Comparison of ENCODE assay signal across 17 cellular contexts in the genomic region with DNA sequence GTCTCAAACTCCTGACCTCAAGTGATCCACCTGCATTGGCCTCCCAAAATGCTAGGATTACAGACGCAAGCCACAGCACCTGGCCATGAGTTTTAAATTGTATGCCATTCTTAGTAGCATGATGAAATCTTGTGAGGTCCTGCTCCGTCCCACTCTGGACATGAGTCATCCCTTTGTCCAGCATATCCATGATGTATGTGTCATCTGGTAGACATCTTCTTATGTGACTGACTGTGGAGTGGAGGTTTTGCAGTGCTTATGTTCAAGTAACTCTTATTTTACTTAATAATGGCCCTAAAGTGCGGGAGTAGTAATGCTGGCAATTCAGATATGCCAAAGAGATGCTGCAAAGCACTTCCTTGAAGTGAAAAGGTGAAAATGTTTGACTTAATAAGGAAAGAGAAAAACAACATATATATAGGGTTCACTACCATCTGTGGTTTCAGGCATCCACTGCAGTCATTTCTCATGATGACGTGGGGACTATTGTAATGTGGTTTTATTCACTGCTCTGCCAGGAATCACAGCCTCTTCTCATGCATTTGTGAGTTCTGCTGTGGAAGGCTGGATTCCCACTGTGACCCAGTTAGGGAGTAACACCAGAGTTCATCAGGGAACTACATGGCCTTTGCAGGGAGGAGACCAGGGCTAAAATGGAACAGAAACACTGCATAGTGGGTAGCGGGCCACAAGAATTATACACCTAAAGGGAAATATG.
DNase-seq lines count a peak whose midpoint lies in the region; ATAC-seq, FAIRE-seq and TF ChIP-seq lines count a peak whose summit lies in the region.
"Had no signal": no experiment of that assay in that cellular context is flagged by ENCODE, and none has a peak within 500 bp of the region (broad histone marks: within the 10 kb centered on the region; RNA-seq: fewer than 3 reads in every experiment).

No MANE protein-coding gene starts in this region.

- no peak overlapping the region for H3K14ac ChIP-seq in H9 (ENCODE audit: insufficient read depth, low read length)

- H3K9me3 ChIP-seq in A549, result no peaks in the 10 kb centered on the region
- H3K9me3 ChIP-seq in H9 (ENCODE audit: control insufficient read depth, low read depth, low read length), result no peaks in the 10 kb centered on the region
- no peaks in the 10 kb centered on the region for H3K9me3 ChIP-seq in gastrocnemius medialis
- H3K9me3 ChIP-seq: prostate gland had no signal

- peak overlapping the region in 1 of 3 experiments; percentile 41; a peak in 2 of 7 replicates for H3K27ac Mint-ChIP-seq in H9
- no peak overlapping the region for H3K27ac Mint-ChIP-seq in T-helper 2 cell treated with Interferon-gamma antibody and Interleukin-4, amounts not matched to agents 5 μg/mL and 100 μg/mL, for 36 hours
- H3K27ac Mint-ChIP-seq: activated T-helper 17 cell treated with anti-CD3 and anti-CD28 coated beads, Interleukin-2, amount 50 U/mL, for 72 hours; dendritic cell treated with granulocyte-macrophage colony-stimulating factor and Interleukin-4, amounts not matched to agents 40 ng/mL and 50 ng/mL, for 4 days had no signal

- no peaks in the 10 kb centered on the region for H3K9me3 Mint-ChIP-seq in H9
- no peaks in the 10 kb centered on the region for H3K9me3 Mint-ChIP-seq in T-helper 2 cell treated with Interferon-gamma antibody and Interleukin-4, amounts not matched to agents 5 μg/mL and 100 μg/mL, for 36 hours
- H3K9me3 Mint-ChIP-seq: activated T-helper 17 cell treated with anti-CD3 and anti-CD28 coated beads, Interleukin-2, amount 50 U/mL, for 72 hours; dendritic cell treated with granulocyte-macrophage colony-stimulating factor and Interleukin-4, amounts not matched to agents 40 ng/mL and 50 ng/mL, for 4 days had no signal

- H4K20me1 ChIP-seq in H9 (ENCODE audit: control insufficient read depth, insufficient read depth, insufficient read length), result no peaks in the 10 kb centered on the region

- no peak overlapping the region for H3T11ph ChIP-seq in H9 (ENCODE audit: low read length)

- POLR2A ChIA-PET in A549 (lab: Yijun Ruan, JAX), result no interaction called here

- H3K4me3 Mint-ChIP-seq in H9, result no peak overlapping the region
- no peak overlapping the region for H3K4me3 Mint-ChIP-seq in T-helper 2 cell treated with Interferon-gamma antibody and Interleukin-4, amounts not matched to agents 5 μg/mL and 100 μg/mL, for 36 hours
- H3K4me3 Mint-ChIP-seq: activated T-helper 17 cell treated with anti-CD3 and anti-CD28 coated beads, Interleukin-2, amount 50 U/mL, for 72 hours; dendritic cell treated with granulocyte-macrophage colony-stimulating factor and Interleukin-4, amounts not matched to agents 40 ng/mL and 50 ng/mL, for 4 days had no signal

- no peak overlapping the region for H2BK20ac ChIP-seq in H9 (ENCODE audit: low read depth, low read length, poor library complexity, severe bottlenecking)

- CTCF ChIA-PET in A549 (lab: Yijun Ruan, JAX), result no interaction called here

- peaks cover 9% of the 10 kb centered on the region for H3K4me1 ChIP-seq in A549
- no peaks in the 10 kb centered on the region; the same call in 1 of the 2 replicates for H3K4me1 ChIP-seq in H9 (ENCODE audit: insufficient read depth, low read length)
- H3K4me1 ChIP-seq in gastrocnemius medialis, result no peaks in the 10 kb centered on the region
- H3K4me1 ChIP-seq: prostate gland had no signal

- H3K4ac ChIP-seq in H9 (ENCODE audit: low read depth, low read length), result no peak overlapping the region

- peaks cover 9 to 29% (median 16%) of the 10 kb centered on the region in 3 experiments; a peak in 6 of 7 replicates for H3K36me3 Mint-ChIP-seq in H9 (ENCODE audit: insufficient read depth in 1 of 3, low read depth in 3 of 3)
- no peaks in the 10 kb centered on the region for H3K36me3 Mint-ChIP-seq in T-helper 2 cell treated with Interferon-gamma antibody and Interleukin-4, amounts not matched to agents 5 μg/mL and 100 μg/mL, for 36 hours (ENCODE audit: low read depth)

- 0 out of 2 replicates have a peak, but pooled peaks cover 2% of the 10 kb centered on the region for H3K79me2 ChIP-seq in H9 (ENCODE audit: insufficient read depth, low read length)

- no peaks in the 10 kb centered on the region for H3K79me1 ChIP-seq in H9 (ENCODE audit: insufficient read depth, low read depth, low read length, poor library complexity, severe bottlenecking)

- no peak overlapping the region for H2AFZ ChIP-seq in H9 (ENCODE audit: low read length)

- TF ChIP-seq CTCF in A549 (IDR thresholded peaks at IDR 0.05), result no peak
- TF ChIP-seq CTCF in H9 (conservative IDR thresholded peaks at IDR 0.05), result no peak
- TF ChIP-seq CTCF in gastrocnemius medialis (IDR thresholded peaks at IDR 0.05 in 4 of 5, conservative IDR thresholded peaks at IDR 0.05 in 1 of 5), result no peak

- TF ChIP-seq POLR2A in A549 (IDR thresholded peaks at IDR 0.05; ENCODE audit: low read length) (no peak), gastrocnemius medialis (IDR thresholded peaks at IDR 0.05) (no peak)

- ATAC-seq in A549, result peak; percentile 77 to 98; a peak in 5 of 6 replicates
- ATAC-seq in gastrocnemius medialis, result no peak
- no peak for ATAC-seq in HG03025 (IDR thresholded peaks at IDR 0.05; ENCODE audit: low FRiP score, unreplicated experiment)
- no peak for ATAC-seq in GM18519 (IDR thresholded peaks at IDR 0.05; ENCODE audit: low FRiP score, unreplicated experiment)
- ATAC-seq: activated CD4-positive, CD25-positive, alpha-beta regulatory T cell treated with anti-CD3 and anti-CD28 coated beads, Interleukin-2, amount 50 U/mL, for 24 hours; activated T-helper 17 cell treated with anti-CD3 and anti-CD28 coated beads, Interleukin-2, amount 50 U/mL, for 72 hours had no signal

- H2AK5ac ChIP-seq in H9 (ENCODE audit: insufficient read length, low read length), result no peak overlapping the region

- no peak overlapping the region for H3K9ac ChIP-seq in H9 (ENCODE audit: extremely low read depth, insufficient read length, low read length)

- no peaks in the 10 kb centered on the region for H3K36me3 ChIP-seq in gastrocnemius medialis
- H3K36me3 ChIP-seq: prostate gland had no signal

- no peak overlapping the region for H2BK120ac ChIP-seq in H9 (ENCODE audit: low read depth, low read length, poor library complexity, severe bottlenecking)

- no peak for TF ChIP-seq EP300 in A549 (IDR thresholded peaks at IDR 0.05)

- no peaks in the 10 kb centered on the region for H3K27me3 Mint-ChIP-seq in H9 (ENCODE audit: low read depth)
- no peaks in the 10 kb centered on the region for H3K27me3 Mint-ChIP-seq in T-helper 2 cell treated with Interferon-gamma antibody and Interleukin-4, amounts not matched to agents 5 μg/mL and 100 μg/mL, for 36 hours (ENCODE audit: low read depth)
- H3K27me3 Mint-ChIP-seq: activated T-helper 17 cell treated with anti-CD3 and anti-CD28 coated beads, Interleukin-2, amount 50 U/mL, for 72 hours; dendritic cell treated with granulocyte-macrophage colony-stimulating factor and Interleukin-4, amounts not matched to agents 40 ng/mL and 50 ng/mL, for 4 days had no signal

- intact Hi-C loops in gastrocnemius medialis (cut with DNase I; ENCODE audit: low total_unique reads), result no loop called here

- no peak overlapping the region for H3K18ac ChIP-seq in H9 (ENCODE audit: insufficient read length, low read depth, low read length)

- no peak overlapping the region for H2BK15ac ChIP-seq in H9 (ENCODE audit: low read depth, low read length)

- H2BK12ac ChIP-seq in H9 (ENCODE audit: insufficient read length, low read depth, low read length), result no peak overlapping the region

- no peak overlapping the region for H3K23ac ChIP-seq in H9 (ENCODE audit: insufficient read length, low read depth, low read length)

- H3K27me3 ChIP-seq in H9 (ENCODE audit: insufficient read depth, low read length) (no peaks in the 10 kb centered on the region), gastrocnemius medialis (no peaks in the 10 kb centered on the region)

- H4K5ac ChIP-seq in H9 (ENCODE audit: insufficient read length, low read depth, low read length), result peak overlapping the region; percentile 22

- FAIRE-seq in A549 (lab: Jason Lieb, UNC), result no peak

- H3K4me3 ChIP-seq in A549, result no peak overlapping the region
- no peak overlapping the region for H3K4me3 ChIP-seq in gastrocnemius medialis
- H3K4me3 ChIP-seq: prostate gland had no signal

- no peaks in the 10 kb centered on the region for H3K23me2 ChIP-seq in H9 (ENCODE audit: insufficient read length, low read depth, low read length, poor library complexity, severe bottlenecking)

- DNase-seq in A549 (ENCODE audit: low read depth in 1 of 2, low spot score in 1 of 2) (peak; percentile 32 to 56), H9 (no peak), T1000 (lab: John Stamatoyannopoulos, UW) (peak; percentile 13), fibroblast of peridontal ligament (ENCODE audit: extremely low read depth) (peak; percentile 93), gastrocnemius medialis (no peak)
- DNase-seq in T-helper 2 cell treated with Interferon-gamma antibody and Interleukin-4, amounts not matched to agents 5 μg/mL and 100 μg/mL, for 36 hours (ENCODE audit: low spot score), result no peak
- DNase-seq: AML-193, mesendoderm, NCI-H345, SHP77 treated with DMSO at 0.1 percent for 48 hours, substantia nigra had no signal

- no peak overlapping the region for H4K8ac ChIP-seq in H9 (replicated peaks; ENCODE audit: insufficient read length, low read depth, low read length)

- WGBS in A549 (ENCODE audit: missing lambda C conversion rate), result 73% methylated on average over 5 of the region's 5 CpGs
- no CpG with 5 or more reads among the region's 5 CpGs for WGBS in H9 (ENCODE audit: extremely low coverage, insufficient read length, low lambda C conversion rate)

- no peak overlapping the region for H2BK5ac ChIP-seq in H9 (ENCODE audit: insufficient read length, low read length)

- no peak for TF ChIP-seq RAD21 in A549 (conservative IDR thresholded peaks at IDR 0.05 in 1 of 2, IDR thresholded peaks at IDR 0.05 in 1 of 2)

- H3K27ac ChIP-seq in A549 (peak overlapping the region; percentile 57 to 66), H9 (ENCODE audit: insufficient read length, low read depth, low read length) (no peak overlapping the region), gastrocnemius medialis (no peak overlapping the region)
- H3K27ac ChIP-seq: prostate gland had no signal

- H4K91ac ChIP-seq in H9 (ENCODE audit: insufficient read length, low read depth, low read length), result no peak overlapping the region

- in situ Hi-C loops in gastrocnemius medialis (cut with MboI; ENCODE audit: low sequenced_read_pairs in 4 of 4), result no loop called here

- H3K4me2 ChIP-seq in A549, result peak overlapping the region; percentile 48
- H3K4me2 ChIP-seq in H9 (ENCODE audit: insufficient read depth, insufficient read length, low read length), result no peak overlapping the region

- H3K4me1 Mint-ChIP-seq in H9, result peaks cover 10 to 18% of the 10 kb centered on the region in 2 experiments
- H3K4me1 Mint-ChIP-seq in T-helper 2 cell treated with Interferon-gamma antibody and Interleukin-4, amounts not matched to agents 5 μg/mL and 100 μg/mL, for 36 hours (ENCODE audit: low read depth), result peaks cover 11% of the 10 kb centered on the region
- H3K4me1 Mint-ChIP-seq: activated T-helper 17 cell treated with anti-CD3 and anti-CD28 coated beads, Interleukin-2, amount 50 U/mL, for 72 hours had no signal

- H3K56ac ChIP-seq in H9 (ENCODE audit: insufficient read length, low read depth, low read length), result no peak overlapping the region

TF ChIP-seq in A549, 52 proteins besides CTCF, POLR2A, EP300 and RAD21:
- no peak for TF ChIP-seq FOSL2 (IDR thresholded peaks at IDR 0.05)
- TF ChIP-seq FOSL2 (CRISPR knock-in tag; IDR thresholded peaks at IDR 0.05), result peak; percentile 79
- no peak for TF ChIP-seq KDM1A (IDR thresholded peaks at IDR 0.05; ENCODE audit: low read depth)
TF ChIP-seq in A549: peak in this region for 1.

Comparison
In these comparisons a context has a peak if more than half of its experiments do, and no peak if none do; other contexts are left out.
1. ATAC-seq: peak in A549 (2 of 2); none in gastrocnemius medialis (0 of 2), HG03025 (single experiment) and GM18519 (single experiment).
2. DNase-seq: peak in A549 (2 of 2), T1000 (single experiment) and fibroblast of peridontal ligament (single experiment); none in H9 (single experiment), gastrocnemius medialis (0 of 2) and T-helper 2 cell treated with Interferon-gamma antibody and Interleukin-4, amounts not matched to agents 5 μg/mL and 100 μg/mL, for 36 hours (single experiment).
3. H3K27ac ChIP-seq: peak in A549 (2 of 2); none in H9 (single experiment) and gastrocnemius medialis (0 of 4).